ENCODE assay signal across 7 cellular contexts in genomic region chrX:102659790-102660757, GRCh38. TPM values are rescaled to one million over a fixed set of nuclear protein-coding genes. Genes with fewer than 3 reads are reported as not detected.
DNase-seq lines count a peak whose midpoint lies in the region; ATAC-seq lines count a peak whose summit lies in the region.

No MANE protein-coding gene starts in this region.

- ATAC-seq in GM18909 (IDR thresholded peaks at IDR 0.05; ENCODE audit: poor library complexity, unreplicated experiment), result peak; percentile 98
- peak; percentile 97 for ATAC-seq in HG03108 (IDR thresholded peaks at IDR 0.05; ENCODE audit: unreplicated experiment)
- peak; percentile 89 for ATAC-seq in esophagus mucosa

- no peaks in the 10 kb centered on the region for H3K9me3 ChIP-seq in mucosa of stomach (ENCODE audit: control insufficient read depth, low read length)

- peak; percentile 33 for DNase-seq in NCI-H526 treated with DMSO at 0.1 percent for 48 hours (lab: John Stamatoyannopoulos, UW)
- DNase-seq in activated T-cell treated with anti-CD3 and anti-CD28 coated beads for 24 hours (ENCODE audit: low read depth), result peak; percentile 67
- peak; percentile 77 for DNase-seq in stimulated activated CD8-positive, alpha-beta memory T cell treated with anti-CD3 and anti-CD28 coated beads, Interleukin-4, amount 100 ng/mL, for 24 hours (ENCODE audit: low read depth)

- H3K4me1 ChIP-seq in mucosa of stomach (ENCODE audit: control insufficient read depth, insufficient read depth, low read length), result no peaks in the 10 kb centered on the region

- peak overlapping the region; percentile 80 for H3K9ac ChIP-seq in mucosa of stomach (ENCODE audit: low read length)

- peak overlapping the region; percentile 36 for H3K4me3 ChIP-seq in mucosa of stomach (ENCODE audit: low read length)

- no peaks in the 10 kb centered on the region for H3K36me3 ChIP-seq in mucosa of stomach (ENCODE audit: control insufficient read depth, insufficient read depth, low read length)

- H3K27me3 ChIP-seq in mucosa of stomach (ENCODE audit: control insufficient read depth, insufficient read depth, low read length), result no peaks in the 10 kb centered on the region

RNA-seq across cellular contexts. Expression of gene GPRASP1, which starts 8.8 kb away (rescaled TPM):
- 1.2 TPM for total RNA-seq in esophagus mucosa

RNA-seq across cellular contexts. Expression of gene GPRASP2, which starts 52.2 kb away (rescaled TPM):
- total RNA-seq in esophagus mucosa, result 3.1 TPM

Comparison
In these comparisons a context has a peak if more than half of its experiments do, and no peak if none do; other contexts are left out.
1. Peak in every context shown above with its lines: DNase-seq, ATAC-seq and H3K4me3 ChIP-seq.